ENCODE assay signal across 11 cellular contexts in the genomic region with DNA sequence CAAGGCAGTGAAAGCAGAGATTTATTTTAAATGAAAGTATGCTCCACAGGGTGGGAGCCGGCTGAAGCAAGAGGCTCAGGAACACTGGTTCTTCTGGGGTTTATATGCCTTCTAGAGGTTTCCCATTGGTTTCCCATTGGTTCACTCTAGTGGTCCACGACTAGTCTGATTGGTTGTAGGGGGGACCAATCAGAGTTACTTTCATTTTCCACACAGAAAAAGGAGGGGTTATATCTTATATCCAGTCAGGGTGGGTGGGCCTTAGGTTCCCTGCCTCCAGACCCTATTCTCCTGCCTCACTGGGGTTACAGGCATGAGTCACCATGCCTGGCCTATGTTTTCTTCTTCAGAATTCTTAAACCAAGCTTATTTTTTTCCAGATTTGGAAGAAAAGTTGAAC.
DNase-seq lines count a peak whose midpoint lies in the region; ATAC-seq and TF ChIP-seq lines count a peak whose summit lies in the region.
"Had no signal": no experiment of that assay in that cellular context is flagged by ENCODE, and none has a peak within 500 bp of the region (broad histone marks: within the 10 kb centered on the region; RNA-seq: fewer than 3 reads in every experiment).

No MANE protein-coding gene starts in this region.

- H4K20me1 ChIP-seq in DND-41 (ENCODE audit: insufficient read depth, low read length), result peaks cover 11% of the 10 kb centered on the region; the same call in 1 of the 2 replicates

- DNase-seq in DND-41, result peak; percentile 39
- DNase-seq in MG63, result peak; percentile 49
- DNase-seq in coronary artery (ENCODE audit: low spot score), result no peak
- no peak for DNase-seq in activated T-helper 1 cell treated with anti-CD3 and anti-CD28 coated beads, Interleukin-12 subunit alpha, Interleukin-12 subunit beta, Interleukin-2, Interleukin-4 antibody, amounts not matched to agents 30 ng/mL and 10 ng/mL and 1 ng/mL, durations not matched to agents 14 hours and 24 hours and 36 hours (ENCODE audit: low spot score)
- no peak for DNase-seq in activated CD4-positive, CD25-positive, alpha-beta regulatory T cell treated with anti-CD3 and anti-CD28 coated beads, Interleukin-2, amount 50 U/mL, for 72 hours
- DNase-seq in cerebellum (ENCODE audit: low spot score), result no peak
- DNase-seq in nucleus accumbens (lab: John Stamatoyannopoulos, UW), result no peak
- DNase-seq: pancreas; stimulated activated naive B cell treated with anti-CD40 and anti-IgM and Interleukin-4, amounts not matched to agents 10 μg/mL and 1 μg/mL and 100 μg/mL, for 72 hours had no signal

- H3K4me2 ChIP-seq in DND-41 (ENCODE audit: insufficient read depth, low read length), result no peak overlapping the region

- H3K27ac ChIP-seq in DND-41 (ENCODE audit: low read length) (no peak overlapping the region), coronary artery (peak overlapping the region; percentile 54 to 84)

- no peak for TF ChIP-seq CTCF in DND-41 (IDR thresholded peaks at IDR 0.05; ENCODE audit: borderline replicate concordance, extremely low read depth, low read length, poor library complexity, severe bottlenecking)
- TF ChIP-seq CTCF in coronary artery (IDR thresholded peaks at IDR 0.05), result no peak
- TF ChIP-seq CTCF in nephron (IDR thresholded peaks at IDR 0.05; ENCODE audit: unreplicated experiment in 3 of 3), result no peak

- intact Hi-C loops in activated T-helper 1 cell treated with anti-CD3 and anti-CD28 coated beads, Interleukin-12 subunit alpha, Interleukin-12 subunit beta, Interleukin-2, Interleukin-4 antibody, amounts not matched to agents 30 ng/mL and 10 ng/mL and 1 ng/mL, durations not matched to agents 14 hours and 24 hours and 36 hours (cut with micrococcal nuclease), result no loop called here

- H3K27ac Mint-ChIP-seq in nephron, result peak overlapping the region in 2 of 3 experiments; percentile 74 to 84
- no peak overlapping the region for H3K27ac Mint-ChIP-seq in activated T-helper 1 cell treated with anti-CD3 and anti-CD28 coated beads, Interleukin-12 subunit alpha, Interleukin-12 subunit beta, Interleukin-2, Interleukin-4 antibody, amounts not matched to agents 30 ng/mL and 10 ng/mL and 1 ng/mL, durations not matched to agents 14 hours and 24 hours and 36 hours
- H3K27ac Mint-ChIP-seq: stimulated activated naive B cell treated with anti-CD40 and anti-IgM and Interleukin-4, amounts not matched to agents 10 μg/mL and 1 μg/mL and 100 μg/mL, for 72 hours had no signal

- no peak overlapping the region for H2AFZ ChIP-seq in DND-41 (ENCODE audit: low read depth, low read length)

- no peaks in the 10 kb centered on the region for H3K27me3 Mint-ChIP-seq in nephron (ENCODE audit: low read depth)
- H3K27me3 Mint-ChIP-seq in activated T-helper 1 cell treated with anti-CD3 and anti-CD28 coated beads, Interleukin-12 subunit alpha, Interleukin-12 subunit beta, Interleukin-2, Interleukin-4 antibody, amounts not matched to agents 30 ng/mL and 10 ng/mL and 1 ng/mL, durations not matched to agents 14 hours and 24 hours and 36 hours (ENCODE audit: insufficient read depth), result no peaks in the 10 kb centered on the region
- H3K27me3 Mint-ChIP-seq: IgD-negative memory B cell; stimulated activated naive B cell treated with anti-CD40 and anti-IgM and Interleukin-4, amounts not matched to agents 10 μg/mL and 1 μg/mL and 100 μg/mL, for 72 hours had no signal

- no peaks in the 10 kb centered on the region for H3K9me3 Mint-ChIP-seq in nephron
- H3K9me3 Mint-ChIP-seq in activated T-helper 1 cell treated with anti-CD3 and anti-CD28 coated beads, Interleukin-12 subunit alpha, Interleukin-12 subunit beta, Interleukin-2, Interleukin-4 antibody, amounts not matched to agents 30 ng/mL and 10 ng/mL and 1 ng/mL, durations not matched to agents 14 hours and 24 hours and 36 hours, result no peaks in the 10 kb centered on the region
- H3K9me3 Mint-ChIP-seq: stimulated activated naive B cell treated with anti-CD40 and anti-IgM and Interleukin-4, amounts not matched to agents 10 μg/mL and 1 μg/mL and 100 μg/mL, for 72 hours had no signal

- H3K27me3 ChIP-seq in DND-41 (ENCODE audit: insufficient read depth, low read length, poor library complexity) (no peaks in the 10 kb centered on the region), MG63 (no peaks in the 10 kb centered on the region)
- H3K27me3 ChIP-seq: pancreas had no signal

- no peaks in the 10 kb centered on the region for H3K4me1 ChIP-seq in DND-41 (ENCODE audit: insufficient read depth, low read length)

- ATAC-seq in DND-41 (ENCODE audit: insufficient read depth, low read depth), result peak; percentile 91
- ATAC-seq: stimulated activated naive B cell treated with anti-CD40 and anti-IgM and Interleukin-4, amounts not matched to agents 10 μg/mL and 1 μg/mL and 100 μg/mL, for 72 hours had no signal

- H3K4me3 Mint-ChIP-seq in nephron, result no peak overlapping the region
- H3K4me3 Mint-ChIP-seq in activated T-helper 1 cell treated with anti-CD3 and anti-CD28 coated beads, Interleukin-12 subunit alpha, Interleukin-12 subunit beta, Interleukin-2, Interleukin-4 antibody, amounts not matched to agents 30 ng/mL and 10 ng/mL and 1 ng/mL, durations not matched to agents 14 hours and 24 hours and 36 hours, result no peak overlapping the region
- H3K4me3 Mint-ChIP-seq: IgD-negative memory B cell; stimulated activated naive B cell treated with anti-CD40 and anti-IgM and Interleukin-4, amounts not matched to agents 10 μg/mL and 1 μg/mL and 100 μg/mL, for 72 hours had no signal

- peaks cover 27% of the 10 kb centered on the region for H3K79me2 ChIP-seq in DND-41 (ENCODE audit: insufficient read depth, low read length)

- H3K36me3 Mint-ChIP-seq in nephron (ENCODE audit: low read depth), result peaks cover 66% of the 10 kb centered on the region
- H3K36me3 Mint-ChIP-seq in activated T-helper 1 cell treated with anti-CD3 and anti-CD28 coated beads, Interleukin-12 subunit alpha, Interleukin-12 subunit beta, Interleukin-2, Interleukin-4 antibody, amounts not matched to agents 30 ng/mL and 10 ng/mL and 1 ng/mL, durations not matched to agents 14 hours and 24 hours and 36 hours (ENCODE audit: low read depth), result peaks cover 21% of the 10 kb centered on the region

- H3K9me3 ChIP-seq in DND-41 (ENCODE audit: insufficient read depth, low read length, severe bottlenecking), result no peaks in the 10 kb centered on the region
- no peaks in the 10 kb centered on the region for H3K9me3 ChIP-seq in MG63
- H3K9me3 ChIP-seq: pancreas had no signal

- H3K36me3 ChIP-seq in DND-41 (ENCODE audit: insufficient read depth, low read length), result peaks cover 71% of the 10 kb centered on the region
- H3K36me3 ChIP-seq in MG63, result no peaks in the 10 kb centered on the region

- H3K9ac ChIP-seq in DND-41 (ENCODE audit: low read depth, low read length), result no peak overlapping the region

- H3K4me1 Mint-ChIP-seq in nephron, result peaks cover 62% of the 10 kb centered on the region
- peaks cover 11% of the 10 kb centered on the region for H3K4me1 Mint-ChIP-seq in activated T-helper 1 cell treated with anti-CD3 and anti-CD28 coated beads, Interleukin-12 subunit alpha, Interleukin-12 subunit beta, Interleukin-2, Interleukin-4 antibody, amounts not matched to agents 30 ng/mL and 10 ng/mL and 1 ng/mL, durations not matched to agents 14 hours and 24 hours and 36 hours (ENCODE audit: low read depth)

- no peak overlapping the region for H3K4me3 ChIP-seq in DND-41 (ENCODE audit: low read depth in 1 of 2, low read length in 2 of 2)
- H3K4me3 ChIP-seq in MG63, result no peak overlapping the region
- no peak overlapping the region for H3K4me3 ChIP-seq in coronary artery
- H3K4me3 ChIP-seq: pancreas had no signal

Comparison
In these comparisons a context has a peak if more than half of its experiments do, and no peak if none do; other contexts are left out.
1. DNase-seq: peak in DND-41 (single experiment) and MG63 (single experiment); none in coronary artery (single experiment), activated T-helper 1 cell treated with anti-CD3 and anti-CD28 coated beads, Interleukin-12 subunit alpha, Interleukin-12 subunit beta, Interleukin-2, Interleukin-4 antibody, amounts not matched to agents 30 ng/mL and 10 ng/mL and 1 ng/mL, durations not matched to agents 14 hours and 24 hours and 36 hours (single experiment), activated CD4-positive, CD25-positive, alpha-beta regulatory T cell treated with anti-CD3 and anti-CD28 coated beads, Interleukin-2, amount 50 U/mL, for 72 hours (single experiment), cerebellum (single experiment) and nucleus accumbens (0 of 56).